Comparison of ENCODE assay signal across 15 cellular contexts in the genomic region with DNA sequence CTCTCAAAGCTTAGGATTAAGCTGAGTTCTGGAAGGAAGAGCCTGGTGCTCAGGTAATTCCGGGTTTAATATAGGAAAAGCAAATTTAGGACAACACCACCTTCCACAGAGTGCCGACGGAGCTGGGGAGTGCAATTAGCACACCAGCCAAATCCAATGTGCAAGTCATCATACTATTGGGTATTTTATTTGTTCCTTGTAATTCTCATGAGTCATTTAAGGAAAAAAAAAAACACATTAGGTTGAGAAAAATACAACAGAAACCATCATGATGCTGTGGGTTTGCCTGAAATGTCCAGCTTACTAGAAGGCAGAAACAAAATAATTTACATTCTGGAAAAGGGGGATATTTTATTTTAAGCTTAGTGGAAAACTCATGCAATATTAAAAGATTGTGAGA.
"Had no signal": no experiment of that assay in that cellular context is flagged by ENCODE, and none has a peak within 500 bp of the region (broad histone marks: within the 10 kb centered on the region; RNA-seq: fewer than 3 reads in every experiment).

No MANE protein-coding gene starts in this region.

- H3K36me3 ChIP-seq: cardiac muscle cell, stomach, thoracic aorta, uterus had no signal

- ATAC-seq: left lobe of liver, T-cell had no signal

- FAIRE-seq: endothelial cell of umbilical vein had no signal

- H3K4me3 ChIP-seq: cardiac muscle cell, coronary artery, stomach, thoracic aorta, uterus had no signal

- H3K9me3 ChIP-seq: thoracic aorta, uterus had no signal

- DNase-seq: activated CD4-positive, alpha-beta memory T cell treated with anti-CD3 and anti-CD28 coated beads for 36 hours; activated gamma-delta T cell; activated T-cell treated with anti-CD3 and anti-CD28 coated beads, Interleukin-2, amount 50 U/mL, for 48 hours; effector CD4-positive, alpha-beta T cell; islet precursor cell; mammary epithelial cell; stomach; T-cell; uterus had no signal

- H3K27ac ChIP-seq: cardiac muscle cell, coronary artery, stomach, thoracic aorta, uterus, VCaP had no signal

- H3K4me1 ChIP-seq: stomach, uterus had no signal

- H3K27me3 ChIP-seq: cardiac muscle cell, stomach, uterus had no signal
